In genomic region chr9:125099816-125100215, GRCh38 we compare ENCODE assay signal across 16 cellular contexts. TPM values are rescaled to one million over a fixed set of nuclear protein-coding genes. Genes with fewer than 3 reads are reported as not detected.
A peak's percentile ranks its signal among the peaks of the same experiment; 100 is the strongest.
DNase-seq lines count a peak whose midpoint lies in the region; ATAC-seq, FAIRE-seq and TF ChIP-seq lines count a peak whose summit lies in the region.
"Had no signal": no experiment of that assay in that cellular context is flagged by ENCODE, and none has a peak within 500 bp of the region (broad histone marks: within the 10 kb centered on the region; RNA-seq: fewer than 3 reads in every experiment).

No MANE protein-coding gene starts in this region.

- no peak overlapping the region for H3K4me3 Mint-ChIP-seq in T-helper 17 cell
- H3K4me3 Mint-ChIP-seq: CD14-positive monocyte had no signal

- H3K36me3 ChIP-seq in pancreas = no peaks in the 10 kb centered on the region
- H3K36me3 ChIP-seq: SJCRH30 had no signal

- H3K9me3 ChIP-seq in T-helper 17 cell (ENCODE audit: control insufficient read depth, low read length, poor library complexity, severe bottlenecking) (no peaks in the 10 kb centered on the region), pancreas (no peaks in the 10 kb centered on the region)
- H3K9me3 ChIP-seq: SJCRH30 had no signal

- no peaks in the 10 kb centered on the region for H3K27me3 ChIP-seq in pancreas
- H3K27me3 ChIP-seq: MG63, SJCRH30 had no signal

- peaks cover 0 to 11% (median 0%) of the 10 kb centered on the region in 3 donors for H3K4me1 ChIP-seq in pancreas

- ATAC-seq in T-helper 17 cell (no peak), pancreas (peak in 3 of 4 donors; percentile 32 to 59 (median 56)), GM19395 (IDR thresholded peaks at IDR 0.05; ENCODE audit: unreplicated experiment) (no peak)
- ATAC-seq: PC-3 had no signal

- DNase-seq in DMS153 treated with DMSO at 0.1 percent for 48 hours (lab: John Stamatoyannopoulos, UW; ENCODE audit: unreplicated experiment) (peak; percentile 7), NCI-H1092 (lab: John Stamatoyannopoulos, UW) (peak; percentile 50), T-helper 17 cell (no peak), pancreas (no peak), head of caudate nucleus (no peak), pons (ENCODE audit: low spot score) (no peak)
- DNase-seq: COR-L47, DMS53, H7, NCI-H446 treated with DMSO at 0.1 percent for 48 hours, NCI-H748 treated with DMSO at 0.1 percent for 48 hours, PC-3 had no signal

- no peaks in the 10 kb centered on the region for H3K27me3 Mint-ChIP-seq in T-helper 17 cell

- WGBS in pancreas, 2 donors = 43 to 48% methylated on average over 3 of the region's 3 CpGs

- H3K27ac ChIP-seq in pancreas = no peak overlapping the region
- H3K27ac ChIP-seq: SJCRH30 had no signal

- intact Hi-C loops in pancreas (cut with DNase I) (no loop called here), head of caudate nucleus (cut with DNase I) (no loop called here)

- no peak for TF ChIP-seq CTCF in pancreas (IDR thresholded peaks at IDR 0.05)

- H3K27ac Mint-ChIP-seq in T-helper 17 cell = peak overlapping the region; percentile 9
- H3K27ac Mint-ChIP-seq: CD14-positive monocyte had no signal

- H3K4me3 ChIP-seq in pancreas = no peak overlapping the region
- H3K4me3 ChIP-seq: MG63, SJCRH30 had no signal

- peaks cover 7% of the 10 kb centered on the region for H3K36me3 Mint-ChIP-seq in T-helper 17 cell (ENCODE audit: low read depth)

- H3K4me1 Mint-ChIP-seq in T-helper 17 cell = peaks cover 17% of the 10 kb centered on the region
- H3K4me1 Mint-ChIP-seq: CD14-positive monocyte had no signal

- FAIRE-seq in pancreas (lab: Jason Lieb, UNC) = no peak

RNA-seq across cellular contexts. Expression of gene SCAI, which starts 43.5 kb away (rescaled TPM):
- total RNA-seq in T-helper 17 cell (10 to 100 TPM in 1 of 2 donors, 1 to 10 TPM in 1; 7.2 to 10.5 TPM), pancreas (1 to 10 TPM; 2.7 to 6.8 (median 3.6) TPM)
- polyA plus RNA-seq in pancreas = 1 to 10 TPM; 1.6 TPM

Comparison
In these comparisons a context has a peak if more than half of its experiments do, and no peak if none do; other contexts are left out.
1. DNase-seq: peak in DMS153 treated with DMSO at 0.1 percent for 48 hours (single experiment) and NCI-H1092 (single experiment); none in T-helper 17 cell (0 of 3), pancreas (0 of 6), head of caudate nucleus (0 of 42) and pons (single experiment).
2. ATAC-seq: peak in pancreas (3 of 4); none in T-helper 17 cell (single experiment) and GM19395 (single experiment).